In the genomic region with DNA sequence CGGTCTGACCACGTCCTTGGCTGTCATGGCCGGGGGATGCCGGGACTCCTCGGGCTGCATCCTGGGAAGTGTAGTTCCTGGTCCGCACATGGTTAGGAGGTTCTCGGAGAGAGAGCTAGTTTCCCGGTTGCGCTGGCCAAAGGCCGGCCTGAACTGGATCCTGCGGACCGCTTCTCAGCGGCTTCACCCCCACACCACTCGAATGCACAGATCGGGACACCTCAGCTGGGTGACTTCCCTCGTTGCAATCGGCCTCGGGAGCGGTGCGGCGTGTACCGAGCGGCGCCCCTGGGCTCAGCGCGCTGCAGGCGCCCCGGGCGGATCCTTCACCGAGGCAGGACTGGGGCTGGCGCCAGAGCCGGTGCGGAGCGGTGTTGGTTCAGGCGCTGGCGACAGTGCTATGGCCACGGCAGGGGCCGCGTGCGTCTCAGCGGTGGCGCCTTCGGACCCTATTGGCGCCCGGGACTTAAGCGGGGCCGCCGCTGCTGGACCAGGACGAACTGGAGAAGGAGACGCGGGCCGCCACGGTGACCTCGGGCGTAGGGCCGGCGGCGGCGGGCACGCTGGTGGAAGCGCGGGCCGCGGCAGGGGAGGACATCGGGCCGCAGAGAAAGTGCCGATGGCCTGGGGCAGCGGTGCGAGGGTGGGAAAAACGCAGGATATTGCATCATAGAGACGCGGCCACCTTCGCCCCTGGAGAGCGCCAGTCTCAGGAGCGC, we compare ENCODE assay signal across 8 cellular contexts.
DNase-seq lines count a peak whose midpoint lies in the region; ATAC-seq, FAIRE-seq and TF ChIP-seq lines count a peak whose summit lies in the region.

No MANE protein-coding gene starts in this region.

- TF ChIP-seq POLR2A in H54 (IDR thresholded peaks at IDR 0.05; ENCODE audit: low read depth, low read length): 0 out of 2 replicates have a peak, but pooled peaks have one; percentile 5

- no peaks in the 10 kb centered on the region for H3K9me3 ChIP-seq in WERI-Rb-1 (ENCODE audit: severe bottlenecking)

- no peak for FAIRE-seq in H54 (lab: Jason Lieb, UNC)

- no peak for TF ChIP-seq CTCF in WERI-Rb-1 (IDR thresholded peaks at IDR 0.05; ENCODE audit: low read depth, low read length)

- H3K27me3 ChIP-seq in WERI-Rb-1 (ENCODE audit: insufficient read depth, low read depth, severe bottlenecking): no peaks in the 10 kb centered on the region

- peak overlapping the region; percentile 80 for H3K27ac ChIP-seq in WERI-Rb-1

- ATAC-seq in HG02970 (IDR thresholded peaks at IDR 0.05; ENCODE audit: low FRiP score, unreplicated experiment): no peak

- H3K4me3 ChIP-seq in WERI-Rb-1 (ENCODE audit: low read depth, low read length): peak overlapping the region; percentile 51

- peaks cover 52% of the 10 kb centered on the region for H3K36me3 ChIP-seq in WERI-Rb-1

- DNase-seq in DMS53 treated with DMSO at 0.1 percent for 48 hours (lab: John Stamatoyannopoulos, UW; ENCODE audit: unreplicated experiment): peak; percentile 51
- DNase-seq in H54 (ENCODE audit: insufficient read length, low spot score): no peak
- DNase-seq in NCI-H1930 (lab: John Stamatoyannopoulos, UW): peak; percentile 81 to 82
- DNase-seq in WERI-Rb-1: peak; percentile 90
- peak; percentile 91 for DNase-seq in cerebellar cortex (ENCODE audit: low spot score)
- peak; percentile 84 for DNase-seq in iris pigment epithelial cell (ENCODE audit: low read depth)
- peak; percentile 54 for DNase-seq in smooth muscle cell of the brain vasculature (ENCODE audit: low read depth, low spot score)
